ENCODE assay signal across 1 cellular context in genomic region chr4:154590329-154591006, GRCh38.
TF ChIP-seq lines count a peak whose summit lies in the region.

Gene FGA (minus strand): TSS chr4:154590742. CDS start chr4:154590687, 55 bp downstream.

TF ChIP-seq in HepG2, 621 proteins besides CTCF, POLR2A, EP300 and RAD21 (continued from another document and continues in another):
- 0 out of 3 replicates have a peak, but pooled peaks have one; percentile 14 for TF ChIP-seq MXI1 (IDR thresholded peaks at IDR 0.05; ENCODE audit: borderline replicate concordance, low read depth, low read length)
- 0 out of 2 replicates have a peak, but pooled peaks have one; percentile 33 for TF ChIP-seq SIN3B (IDR thresholded peaks at IDR 0.05; ENCODE audit: low read length)
- peak; percentile 92; the same call in 1 of the 2 replicates for TF ChIP-seq RXRA (CRISPR knock-in tag; IDR thresholded peaks at IDR 0.05)
- TF ChIP-seq ZNF747 (CRISPR knock-in tag; IDR thresholded peaks at IDR 0.05; ENCODE audit: borderline replicate concordance) = peak; percentile 96; the same call in 1 of the 2 replicates
- peak; percentile 97; the same call in 1 of the 2 replicates for TF ChIP-seq ZBTB20 (CRISPR knock-in tag; IDR thresholded peaks at IDR 0.05; ENCODE audit: borderline replicate concordance, low read depth)
- TF ChIP-seq SP4 (CRISPR knock-in tag; IDR thresholded peaks at IDR 0.05) = peak; percentile 43; the same call in 1 of the 2 replicates
- TF ChIP-seq SATB2 (CRISPR knock-in tag; IDR thresholded peaks at IDR 0.05) = no peak; the same call in 1 of the 2 replicates
- TF ChIP-seq ZBED4 (CRISPR knock-in tag; IDR thresholded peaks at IDR 0.05; ENCODE audit: borderline replicate concordance) = 0 out of 2 replicates have a peak, but pooled peaks have one; percentile 67
- peak; percentile 98 for TF ChIP-seq SALL1 (CRISPR knock-in tag; IDR thresholded peaks at IDR 0.05)
- peak; percentile 95 for TF ChIP-seq TCF7 (IDR thresholded peaks at IDR 0.05; ENCODE audit: low read depth)
- TF ChIP-seq ZNF691 (CRISPR knock-in tag; IDR thresholded peaks at IDR 0.05; ENCODE audit: borderline replicate concordance, low read depth) = peak; percentile 46; the same call in 1 of the 2 replicates
- TF ChIP-seq CENPT (CRISPR knock-in tag; IDR thresholded peaks at IDR 0.05; ENCODE audit: low read depth) = no peak
- peak; percentile 98 for TF ChIP-seq NFKBIZ (CRISPR knock-in tag; IDR thresholded peaks at IDR 0.05)
- peak; percentile 31; the same call in 1 of the 2 replicates for TF ChIP-seq ZBTB8A (CRISPR knock-in tag; IDR thresholded peaks at IDR 0.05; ENCODE audit: borderline replicate concordance, low read depth)
- peak; percentile 99 for TF ChIP-seq FOXA3 (CRISPR knock-in tag; IDR thresholded peaks at IDR 0.05)
- TF ChIP-seq HMGA1 (CRISPR knock-in tag; conservative IDR thresholded peaks at IDR 0.05) = no peak
- TF ChIP-seq ZNF639 (CRISPR knock-in tag; conservative IDR thresholded peaks at IDR 0.05) = peak; percentile 66; the same call in 1 of the 2 replicates
- TF ChIP-seq ZNF576 (CRISPR knock-in tag; IDR thresholded peaks at IDR 0.05) = peak; percentile 63; the same call in 1 of the 2 replicates
- TF ChIP-seq ZC3H13 (CRISPR knock-in tag; IDR thresholded peaks at IDR 0.05) = peak; percentile 86; the same call in 1 of the 2 replicates
- TF ChIP-seq RBFOX2 (IDR thresholded peaks at IDR 0.05; ENCODE audit: low read depth, low read length) = peak; percentile 84
- TF ChIP-seq CREM (IDR thresholded peaks at IDR 0.05) = peak; percentile 95
- TF ChIP-seq CREM (CRISPR knock-in tag; IDR thresholded peaks at IDR 0.05) = no peak
- TF ChIP-seq HBP1 (CRISPR knock-in tag; IDR thresholded peaks at IDR 0.05; ENCODE audit: low read depth) = 0 out of 2 replicates have a peak, but pooled peaks have one; percentile 37
- peak; percentile 95 for TF ChIP-seq SAP130 (CRISPR knock-in tag; IDR thresholded peaks at IDR 0.05; ENCODE audit: low read depth)
- peak; percentile 98 for TF ChIP-seq THRA (CRISPR knock-in tag; IDR thresholded peaks at IDR 0.05; ENCODE audit: borderline replicate concordance)
- TF ChIP-seq TEAD2 (CRISPR knock-in tag; IDR thresholded peaks at IDR 0.05) = 0 out of 2 replicates have a peak, but pooled peaks have one; percentile 13
- TF ChIP-seq ZBTB7B (CRISPR knock-in tag; IDR thresholded peaks at IDR 0.05) = peak; percentile 51; the same call in 1 of the 2 replicates
- peak; percentile 46; the same call in 1 of the 2 replicates for TF ChIP-seq ZNF564 (CRISPR knock-in tag; IDR thresholded peaks at IDR 0.05)
- peak; percentile 93 for TF ChIP-seq PAF1 (CRISPR knock-in tag; IDR thresholded peaks at IDR 0.05)
- TF ChIP-seq ZNF616 (CRISPR knock-in tag; IDR thresholded peaks at IDR 0.05; ENCODE audit: low read depth) = peak; percentile 54; the same call in 1 of the 2 replicates
- no peak for TF ChIP-seq ZNF10 (CRISPR knock-in tag; IDR thresholded peaks at IDR 0.05; ENCODE audit: borderline replicate concordance, low read depth)
- no peak for TF ChIP-seq ZNF597 (CRISPR knock-in tag; IDR thresholded peaks at IDR 0.05)
- TF ChIP-seq ZNF557 (CRISPR knock-in tag; IDR thresholded peaks at IDR 0.05) = peak; percentile 74; the same call in 1 of the 2 replicates
- peak; percentile 95 for TF ChIP-seq KLF6 (CRISPR knock-in tag; IDR thresholded peaks at IDR 0.05)
- peak; percentile 96 for TF ChIP-seq MEF2D (CRISPR knock-in tag; IDR thresholded peaks at IDR 0.05)
- peak; percentile 94 for TF ChIP-seq KDM4B (CRISPR knock-in tag; IDR thresholded peaks at IDR 0.05)
- TF ChIP-seq MAX (IDR thresholded peaks at IDR 0.05) = peak; percentile 61; the same call in 1 of the 2 replicates
- no peak for TF ChIP-seq TAF15 (IDR thresholded peaks at IDR 0.05; ENCODE audit: low read depth, low read length, poor library complexity, severe bottlenecking)
- no peak; the same call in none of the 2 replicates for TF ChIP-seq POGK (CRISPR knock-in tag; conservative IDR thresholded peaks at IDR 0.05)
- TF ChIP-seq FOXM1 (CRISPR knock-in tag; IDR thresholded peaks at IDR 0.05) = no peak
- no peak for TF ChIP-seq ZNF142 (CRISPR knock-in tag; IDR thresholded peaks at IDR 0.05)
- no peak for TF ChIP-seq ZNF563 (CRISPR knock-in tag; IDR thresholded peaks at IDR 0.05)
- no peak for TF ChIP-seq SYNCRIP (IDR thresholded peaks at IDR 0.05; ENCODE audit: insufficient read depth, low read depth, low read length)
- TF ChIP-seq HMG20A (CRISPR knock-in tag; IDR thresholded peaks at IDR 0.05; ENCODE audit: borderline replicate concordance) = peak; percentile 99
- TF ChIP-seq HNRNPUL1 (IDR thresholded peaks at IDR 0.05; ENCODE audit: low read depth, low read length) = peak; percentile 90
